Comparison of ENCODE assay signal across 8 cellular contexts in the genomic region with DNA sequence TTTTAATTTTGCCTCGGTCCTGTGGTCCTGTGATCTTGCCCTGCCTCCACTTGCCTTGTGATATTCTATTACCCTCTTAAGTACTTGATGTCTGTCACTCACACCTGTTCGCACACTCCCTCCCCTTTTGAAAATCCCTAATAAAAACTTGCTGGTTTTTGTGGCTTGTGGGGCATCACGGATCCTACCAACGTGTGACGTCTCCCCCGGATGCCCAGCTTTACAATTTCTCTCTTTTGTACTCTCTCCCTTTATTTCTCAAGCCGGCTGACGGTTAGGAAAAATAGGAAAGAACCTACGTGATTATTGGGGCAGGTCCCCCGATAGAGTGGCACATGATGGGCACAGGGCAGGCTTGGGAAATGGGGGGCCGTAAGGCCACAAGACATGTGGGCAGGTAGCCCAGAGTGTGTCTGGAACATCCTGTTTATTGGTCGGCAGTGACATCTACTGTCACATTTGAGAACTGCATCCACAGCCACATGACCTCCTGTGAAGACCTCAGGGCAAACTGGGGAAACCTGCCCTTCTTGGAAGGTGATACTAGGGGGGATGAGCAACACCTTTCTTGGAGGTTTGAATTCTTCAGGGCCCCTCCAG. TPM values are rescaled to one million over a fixed set of nuclear protein-coding genes. Genes with fewer than 3 reads are reported as not detected.
DNase-seq lines count a peak whose midpoint lies in the region; ATAC-seq and TF ChIP-seq lines count a peak whose summit lies in the region.
"Not testable (repeated sequence)": the region's sequence is repeated elsewhere in the genome, so short reads cannot be mapped to it uniquely, and the experiment has no call there.

No MANE protein-coding gene starts in this region.

- DNase-seq in CD14-positive monocyte (ENCODE audit: low spot score) (peak; percentile 54), HEK293T (ENCODE audit: extremely low spot score) (peak; percentile 71), NCI-H345 treated with DMSO at 0.1 percent for 48 hours (lab: John Stamatoyannopoulos, UW; ENCODE audit: unreplicated experiment) (peak; percentile 58), amniotic epithelial cell (ENCODE audit: low read depth) (peak; percentile 29), glomerular visceral epithelial cell (ENCODE audit: extremely low spot score) (peak; percentile 69)
- DNase-seq in natural killer cell treated with Interleukin-12 subunit alpha and Interleukin-12 subunit beta and Interleukin-15 and Interleukin-18, amount 100 ng/mL, for 72 hours (ENCODE audit: low spot score) = not testable (repeated sequence)
- DNase-seq in stimulated activated CD8-positive, alpha-beta memory T cell treated with anti-CD3 and anti-CD28 coated beads, Interleukin-15, amount 100 ng/mL, for 24 hours (ENCODE audit: low read depth) = peak; percentile 62

- intact Hi-C loops in CD14-positive monocyte (cut with micrococcal nuclease) = loop anchor here in 1 of 2 donors (5.0 kb wide), 1 partner anchor 221 kb away; no protein-coding TSS in a partner anchor

- not testable (repeated sequence) for H3K27ac ChIP-seq in VCaP

- TF ChIP-seq CTCF in CD14-positive monocyte (IDR thresholded peaks at IDR 0.05) (peak; percentile 80), VCaP (conservative IDR thresholded peaks at IDR 0.05) (peak; percentile 81)

- not testable (repeated sequence) for H3K36me3 Mint-ChIP-seq in CD14-positive monocyte; natural killer cell treated with Interleukin-12 subunit alpha and Interleukin-12 subunit beta and Interleukin-15 and Interleukin-18, amount 100 ng/mL, for 72 hours

- ATAC-seq in natural killer cell treated with Interleukin-12 subunit alpha and Interleukin-12 subunit beta and Interleukin-15 and Interleukin-18, amount 100 ng/mL, for 72 hours = peak; percentile 61 to 81

- H3K4me1 Mint-ChIP-seq in CD14-positive monocyte; natural killer cell treated with Interleukin-12 subunit alpha and Interleukin-12 subunit beta and Interleukin-15 and Interleukin-18, amount 100 ng/mL, for 72 hours (ENCODE audit: low read depth in 2 of 2): not testable (repeated sequence)

- peak overlapping the region in 3 of 7 donors; percentile 36 to 55 (median 53) for H3K27ac Mint-ChIP-seq in CD14-positive monocyte
- H3K27ac Mint-ChIP-seq in natural killer cell treated with Interleukin-12 subunit alpha and Interleukin-12 subunit beta and Interleukin-15 and Interleukin-18, amount 100 ng/mL, for 72 hours = not testable (repeated sequence)

- not testable (repeated sequence) for H3K9me3 Mint-ChIP-seq in CD14-positive monocyte; natural killer cell treated with Interleukin-12 subunit alpha and Interleukin-12 subunit beta and Interleukin-15 and Interleukin-18, amount 100 ng/mL, for 72 hours

- CTCF ChIA-PET in HEK293T (lab: Yijun Ruan, JAX) = interaction anchor here (0.6 to 0.7 kb wide), 3 partner anchors 71 to 99 kb away, joined by 3 to 4 read pairs (median 3); a partner anchor contains a TSS

- peaks cover 3 to 14% (median 7%) of the 10 kb centered on the region in 3 donors for H3K27me3 Mint-ChIP-seq in CD14-positive monocyte (ENCODE audit: low read depth in 3 of 3)
- H3K27me3 Mint-ChIP-seq in natural killer cell treated with Interleukin-12 subunit alpha and Interleukin-12 subunit beta and Interleukin-15 and Interleukin-18, amount 100 ng/mL, for 72 hours = not testable (repeated sequence)

- POLR2A ChIA-PET in HEK293T (lab: Yijun Ruan, JAX) = interaction anchor here (1.1 kb wide), 1 partner anchor 99 kb away, joined by 3 read pairs; a partner anchor contains a TSS

- H3K4me3 Mint-ChIP-seq in CD14-positive monocyte; natural killer cell treated with Interleukin-12 subunit alpha and Interleukin-12 subunit beta and Interleukin-15 and Interleukin-18, amount 100 ng/mL, for 72 hours: not testable (repeated sequence)

RNA-seq across cellular contexts. Expression of a gene that starts 4.6 kb away (rescaled TPM):
- polyA plus RNA-seq in CD14-positive monocyte = under 1 TPM in 1 of 2 donors, not detected in 1; 0.25 TPM
- not detected for total RNA-seq in natural killer cell treated with Interleukin-12 subunit alpha and Interleukin-12 subunit beta and Interleukin-15 and Interleukin-18, amount 100 ng/mL, for 72 hours

RNA-seq across cellular contexts. Expression of a gene that starts 10.3 kb away (rescaled TPM):
- under 1 TPM; 0.25 to 0.41 TPM for polyA plus RNA-seq in CD14-positive monocyte
- 1 to 10 TPM in 1 of 2 donors, not detected in 1; 8.0 TPM for total RNA-seq in natural killer cell treated with Interleukin-12 subunit alpha and Interleukin-12 subunit beta and Interleukin-15 and Interleukin-18, amount 100 ng/mL, for 72 hours

RNA-seq across cellular contexts. Expression of a gene that starts 17.8 kb away (rescaled TPM):
- polyA plus RNA-seq in CD14-positive monocyte = 100 to 1,000 TPM; 138 to 192 TPM
- 100 to 1,000 TPM in 1 of 2 donors, 10 to 100 TPM in 1; 97.4 to 127 TPM for total RNA-seq in natural killer cell treated with Interleukin-12 subunit alpha and Interleukin-12 subunit beta and Interleukin-15 and Interleukin-18, amount 100 ng/mL, for 72 hours

RNA-seq across cellular contexts. Expression of a gene that starts 23.5 kb away (rescaled TPM):
- polyA plus RNA-seq in CD14-positive monocyte = not detected
- total RNA-seq in natural killer cell treated with Interleukin-12 subunit alpha and Interleukin-12 subunit beta and Interleukin-15 and Interleukin-18, amount 100 ng/mL, for 72 hours = under 1 TPM in 1 of 2 donors, not detected in 1; 0.47 TPM

RNA-seq across cellular contexts. Expression of a gene that starts 48.9 kb away (rescaled TPM):
- not detected for polyA plus RNA-seq in CD14-positive monocyte
- total RNA-seq in natural killer cell treated with Interleukin-12 subunit alpha and Interleukin-12 subunit beta and Interleukin-15 and Interleukin-18, amount 100 ng/mL, for 72 hours = not detected
